19 cellular contexts compared by ENCODE assay signal in the genomic region with DNA sequence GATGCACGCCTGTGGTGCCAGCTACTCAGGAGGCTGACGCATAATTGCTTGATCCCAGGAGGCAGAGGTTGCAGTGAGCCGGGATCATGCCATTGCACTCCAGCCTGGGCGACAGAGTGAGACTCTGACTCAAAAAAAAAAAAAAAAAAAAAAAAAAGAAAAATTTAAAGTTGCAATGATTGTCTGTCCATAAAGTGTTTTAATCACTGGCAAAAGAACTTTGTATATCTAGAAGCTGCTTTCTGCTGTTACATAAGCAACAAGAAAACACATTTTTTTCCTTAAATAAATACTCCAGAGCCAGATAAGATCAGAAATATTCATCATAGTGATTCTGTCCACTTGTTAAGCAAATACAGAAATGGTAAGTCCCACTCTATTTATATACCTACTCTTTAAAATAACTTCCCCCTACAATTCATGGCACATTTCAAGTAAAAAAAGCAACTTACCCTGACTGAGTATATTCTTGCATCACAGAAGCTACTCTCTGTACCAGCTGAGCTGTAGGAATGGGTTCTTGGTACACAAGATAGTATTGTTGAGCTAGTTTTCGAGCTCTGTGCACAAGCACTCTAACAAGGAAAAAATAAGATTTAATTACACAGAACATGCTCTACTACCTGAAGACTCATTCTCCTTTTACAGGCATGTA. TPM values are rescaled to one million over a fixed set of nuclear protein-coding genes. Genes with fewer than 3 reads are reported as not detected.
DNase-seq lines count a peak whose midpoint lies in the region; ATAC-seq lines count a peak whose summit lies in the region.
"Had no signal": no experiment of that assay in that cellular context is flagged by ENCODE, and none has a peak within 500 bp of the region (broad histone marks: within the 10 kb centered on the region; RNA-seq: fewer than 3 reads in every experiment).

No MANE protein-coding gene starts in this region.

- no peaks in the 10 kb centered on the region for H3K9me3 Mint-ChIP-seq in stimulated activated naive CD8-positive, alpha-beta T cell treated with anti-CD3 and anti-CD28 coated beads, Interleukin-15, Interleukin-2, amounts not matched to agents 100 ng/mL and 50 ng/mL, for 24 hours
- H3K9me3 Mint-ChIP-seq in activated T-helper 17 cell treated with anti-CD3 and anti-CD28 coated beads, Interleukin-2, amount 50 U/mL, for 72 hours: no peaks in the 10 kb centered on the region
- no peaks in the 10 kb centered on the region for H3K9me3 Mint-ChIP-seq in stimulated activated naive CD8-positive, alpha-beta T cell treated with anti-CD3 and anti-CD28 coated beads, Interleukin-15, amount 100 ng/mL, for 72 hours
- no peaks in the 10 kb centered on the region for H3K9me3 Mint-ChIP-seq in natural killer cell treated with Interleukin-12 subunit alpha and Interleukin-12 subunit beta and Interleukin-15 and Interleukin-18, amount 100 ng/mL, for 72 hours

- H3K4me1 Mint-ChIP-seq in stimulated activated naive CD8-positive, alpha-beta T cell treated with anti-CD3 and anti-CD28 coated beads, Interleukin-15, Interleukin-2, amounts not matched to agents 100 ng/mL and 50 ng/mL, for 24 hours (ENCODE audit: low read depth): peaks cover 62% of the 10 kb centered on the region
- peaks cover 24% of the 10 kb centered on the region for H3K4me1 Mint-ChIP-seq in activated T-helper 17 cell treated with anti-CD3 and anti-CD28 coated beads, Interleukin-2, amount 50 U/mL, for 72 hours
- peaks cover 45% of the 10 kb centered on the region for H3K4me1 Mint-ChIP-seq in stimulated activated naive CD8-positive, alpha-beta T cell treated with anti-CD3 and anti-CD28 coated beads, Interleukin-15, amount 100 ng/mL, for 72 hours
- H3K4me1 Mint-ChIP-seq in natural killer cell treated with Interleukin-12 subunit alpha and Interleukin-12 subunit beta and Interleukin-15 and Interleukin-18, amount 100 ng/mL, for 72 hours (ENCODE audit: low read depth in 2 of 2): peaks cover 26 to 29% of the 10 kb centered on the region in 2 donors

- DNase-seq in stimulated activated naive CD8-positive, alpha-beta T cell treated with anti-CD3 and anti-CD28 coated beads, Interleukin-15, Interleukin-2, amounts not matched to agents 100 U/mL and 50 U/mL, for 24 hours: no peak
- peak; percentile 61 for DNase-seq in MV-4-11 (lab: John Stamatoyannopoulos, UW)
- no peak for DNase-seq in stimulated activated naive CD8-positive, alpha-beta T cell treated with anti-CD3 and anti-CD28 coated beads, Interleukin-15, amount 100 ng/mL, for 72 hours
- DNase-seq in NCI-H526 treated with DMSO at 0.1 percent for 48 hours (lab: John Stamatoyannopoulos, UW): no peak
- DNase-seq in natural killer cell treated with Interleukin-12 subunit alpha and Interleukin-12 subunit beta and Interleukin-15 and Interleukin-18, amount 100 ng/mL, for 72 hours (ENCODE audit: low spot score): no peak
- no peak for DNase-seq in GM19238 (ENCODE audit: insufficient read length, low spot score)
- DNase-seq: dermis blood vessel endothelial cell; GDM1; KG1; NCI-H1436; NCI-H2171 treated with DMSO at 0.1 percent for 48 hours; NCI-H748 treated with DMSO at 0.1 percent for 48 hours; PC-9; right lobe of liver; SK-N-SH; stimulated activated naive CD4-positive, alpha-beta T cell; T1000 had no signal

- H3K36me3 Mint-ChIP-seq in stimulated activated naive CD8-positive, alpha-beta T cell treated with anti-CD3 and anti-CD28 coated beads, Interleukin-15, Interleukin-2, amounts not matched to agents 100 ng/mL and 50 ng/mL, for 24 hours (ENCODE audit: low read depth): peaks cover 92% of the 10 kb centered on the region
- H3K36me3 Mint-ChIP-seq in activated T-helper 17 cell treated with anti-CD3 and anti-CD28 coated beads, Interleukin-2, amount 50 U/mL, for 72 hours (ENCODE audit: low read depth): peaks cover 100% of the 10 kb centered on the region
- peaks cover 40% of the 10 kb centered on the region for H3K36me3 Mint-ChIP-seq in natural killer cell treated with Interleukin-12 subunit alpha and Interleukin-12 subunit beta and Interleukin-15 and Interleukin-18, amount 100 ng/mL, for 72 hours

- ATAC-seq in stimulated activated naive CD8-positive, alpha-beta T cell treated with anti-CD3 and anti-CD28 coated beads, Interleukin-15, Interleukin-2, amounts not matched to agents 100 U/mL and 50 U/mL, for 24 hours: no peak
- ATAC-seq in activated T-helper 17 cell treated with anti-CD3 and anti-CD28 coated beads, Interleukin-2, amount 50 U/mL, for 72 hours (replicated peaks): no peak
- no peak for ATAC-seq in stimulated activated naive CD8-positive, alpha-beta T cell treated with anti-CD3 and anti-CD28 coated beads, Interleukin-15, amount 100 ng/mL, for 72 hours
- ATAC-seq in natural killer cell treated with Interleukin-12 subunit alpha and Interleukin-12 subunit beta and Interleukin-15 and Interleukin-18, amount 100 ng/mL, for 72 hours: no peak
- ATAC-seq: right lobe of liver had no signal

- H3K27ac Mint-ChIP-seq in stimulated activated naive CD8-positive, alpha-beta T cell treated with anti-CD3 and anti-CD28 coated beads, Interleukin-15, Interleukin-2, amounts not matched to agents 100 ng/mL and 50 ng/mL, for 24 hours: peak overlapping the region; percentile 80
- peak overlapping the region; percentile 43 for H3K27ac Mint-ChIP-seq in activated T-helper 17 cell treated with anti-CD3 and anti-CD28 coated beads, Interleukin-2, amount 50 U/mL, for 72 hours
- peak overlapping the region; percentile 8 to 19 for H3K27ac Mint-ChIP-seq in stimulated activated naive CD8-positive, alpha-beta T cell treated with anti-CD3 and anti-CD28 coated beads, Interleukin-15, amount 100 ng/mL, for 72 hours
- H3K27ac Mint-ChIP-seq in natural killer cell treated with Interleukin-12 subunit alpha and Interleukin-12 subunit beta and Interleukin-15 and Interleukin-18, amount 100 ng/mL, for 72 hours: peak overlapping the region in 1 of 2 donors; percentile 41

- peak overlapping the region; percentile 49 for H3K4me3 Mint-ChIP-seq in stimulated activated naive CD8-positive, alpha-beta T cell treated with anti-CD3 and anti-CD28 coated beads, Interleukin-15, Interleukin-2, amounts not matched to agents 100 ng/mL and 50 ng/mL, for 24 hours
- H3K4me3 Mint-ChIP-seq in activated T-helper 17 cell treated with anti-CD3 and anti-CD28 coated beads, Interleukin-2, amount 50 U/mL, for 72 hours: no peak overlapping the region
- H3K4me3 Mint-ChIP-seq in stimulated activated naive CD8-positive, alpha-beta T cell treated with anti-CD3 and anti-CD28 coated beads, Interleukin-15, amount 100 ng/mL, for 72 hours: peak overlapping the region in 1 of 2 donors; percentile 50
- H3K4me3 Mint-ChIP-seq in natural killer cell treated with Interleukin-12 subunit alpha and Interleukin-12 subunit beta and Interleukin-15 and Interleukin-18, amount 100 ng/mL, for 72 hours: no peak overlapping the region

- H3K27me3 Mint-ChIP-seq in stimulated activated naive CD8-positive, alpha-beta T cell treated with anti-CD3 and anti-CD28 coated beads, Interleukin-15, Interleukin-2, amounts not matched to agents 100 ng/mL and 50 ng/mL, for 24 hours: no peaks in the 10 kb centered on the region
- H3K27me3 Mint-ChIP-seq in activated T-helper 17 cell treated with anti-CD3 and anti-CD28 coated beads, Interleukin-2, amount 50 U/mL, for 72 hours: no peaks in the 10 kb centered on the region
- no peaks in the 10 kb centered on the region for H3K27me3 Mint-ChIP-seq in stimulated activated naive CD8-positive, alpha-beta T cell treated with anti-CD3 and anti-CD28 coated beads, Interleukin-15, amount 100 ng/mL, for 72 hours
- no peaks in the 10 kb centered on the region for H3K27me3 Mint-ChIP-seq in natural killer cell treated with Interleukin-12 subunit alpha and Interleukin-12 subunit beta and Interleukin-15 and Interleukin-18, amount 100 ng/mL, for 72 hours

RNA-seq across cellular contexts. Expression of gene PSMA2, which starts 7.6 kb away (rescaled TPM):
- 100 to 1,000 TPM; 124 to 179 TPM for total RNA-seq in activated T-helper 17 cell treated with anti-CD3 and anti-CD28 coated beads, Interleukin-2, amount 50 U/mL, for 72 hours
- total RNA-seq in natural killer cell treated with Interleukin-12 subunit alpha and Interleukin-12 subunit beta and Interleukin-15 and Interleukin-18, amount 100 ng/mL, for 72 hours: 100 to 1,000 TPM in 1 of 2 donors, 10 to 100 TPM in 1; 90.3 to 177 TPM

RNA-seq across cellular contexts. Expression of gene MRPL32, which starts 7.8 kb away (rescaled TPM):
- total RNA-seq in activated T-helper 17 cell treated with anti-CD3 and anti-CD28 coated beads, Interleukin-2, amount 50 U/mL, for 72 hours: 10 to 100 TPM; 40.5 to 68.7 TPM
- 10 to 100 TPM; 46.4 to 52.0 TPM for total RNA-seq in natural killer cell treated with Interleukin-12 subunit alpha and Interleukin-12 subunit beta and Interleukin-15 and Interleukin-18, amount 100 ng/mL, for 72 hours

RNA-seq across cellular contexts. Expression of gene C7orf25, which starts 12.5 kb away (rescaled TPM):
- total RNA-seq in activated T-helper 17 cell treated with anti-CD3 and anti-CD28 coated beads, Interleukin-2, amount 50 U/mL, for 72 hours: 1 to 10 TPM; 2.4 to 3.9 TPM
- total RNA-seq in natural killer cell treated with Interleukin-12 subunit alpha and Interleukin-12 subunit beta and Interleukin-15 and Interleukin-18, amount 100 ng/mL, for 72 hours: 1 to 10 TPM; 3.7 to 4.1 TPM
